Comparison of ENCODE assay signal across 1 cellular context in genomic region chr1:27518808-27519207, GRCh38.
TF ChIP-seq lines count a peak whose summit lies in the region.

No MANE protein-coding gene starts in this region.

TF ChIP-seq in HepG2, 621 proteins besides CTCF, POLR2A, EP300 and RAD21:
- 0 out of 2 replicates have a peak, but pooled peaks have one; percentile 11 for TF ChIP-seq SMAD1 (CRISPR knock-in tag; IDR thresholded peaks at IDR 0.05; ENCODE audit: borderline replicate concordance, low read depth)
- peak; percentile 84; the same call in 1 of the 2 replicates for TF ChIP-seq ZKSCAN1 (IDR thresholded peaks at IDR 0.05; ENCODE audit: low read length)
- TF ChIP-seq PRDM10 (CRISPR knock-in tag; IDR thresholded peaks at IDR 0.05; ENCODE audit: low read depth): no peak
- peak; percentile 76 for TF ChIP-seq ZNF24 (IDR thresholded peaks at IDR 0.05)
- no peak for TF ChIP-seq ZBTB7B (CRISPR knock-in tag; IDR thresholded peaks at IDR 0.05)
TF ChIP-seq in HepG2: peak in this region for 3.
